Comparison of ENCODE assay signal across 20 cellular contexts in genomic region chr7:103803631-103804030, GRCh38.
"Had no signal": no experiment of that assay in that cellular context is flagged by ENCODE, and none has a peak within 500 bp of the region (broad histone marks: within the 10 kb centered on the region; RNA-seq: fewer than 3 reads in every experiment).

No MANE protein-coding gene starts in this region.

- DNase-seq: Kasumi-1; MM.1S; NCI-H1092 treated with DMSO at 0.1 percent for 48 hours; NCI-H1436; NCI-H187; NCI-H2029; NCI-H2081 treated with DMSO at 0.1 percent for 48 hours; NCI-H345; NCI-H446 treated with DMSO at 0.1 percent for 48 hours; NCI-H510A treated with DMSO at 0.1 percent for 48 hours; NCI-H748 treated with DMSO at 0.1 percent for 48 hours; NK-92 treated with Interleukin-12 subunit alpha and Interleukin-12 subunit beta, amount 100 ng/mL, for 24 hours; OCI-M1; PC-9; Peyer's patch; SHP77 treated with DMSO at 0.1 percent for 48 hours; SJCRH30 had no signal

- ATAC-seq: K562, Right ventricle myocardium inferior, SK-N-SH treated with all-trans-retinoic acid at 6 μM for 48 hours had no signal
